8 cellular contexts compared by ENCODE assay signal in the genomic region with DNA sequence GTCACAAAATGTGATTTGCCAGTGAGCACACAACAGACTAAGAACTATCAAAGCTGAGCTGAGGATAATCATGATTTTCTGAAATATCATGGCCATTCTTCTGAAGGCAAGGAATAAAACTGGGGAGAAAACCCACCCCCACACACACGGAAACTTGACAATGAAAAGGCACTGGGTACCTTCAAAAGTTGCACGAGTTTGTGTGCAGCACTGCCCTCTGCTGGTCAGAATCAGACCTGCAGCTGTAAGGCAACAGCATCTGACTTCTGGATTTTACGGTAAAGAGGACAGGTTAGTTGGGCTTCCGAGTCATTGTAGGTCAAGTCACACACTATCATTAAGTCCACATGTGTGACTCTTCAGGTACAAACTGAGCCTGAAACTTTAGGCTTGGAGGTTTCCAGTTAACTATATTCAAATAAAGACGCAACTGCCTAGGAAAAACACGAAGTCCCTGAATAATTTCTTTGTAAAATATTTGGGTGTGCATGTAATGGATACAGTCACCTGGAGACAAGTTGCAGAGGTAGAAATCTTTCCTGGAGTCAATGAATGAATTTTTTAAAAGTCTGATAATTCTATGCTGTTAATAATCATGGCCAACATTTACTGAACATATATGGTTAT.
DNase-seq lines count a peak whose midpoint lies in the region; ATAC-seq and TF ChIP-seq lines count a peak whose summit lies in the region.

No MANE protein-coding gene starts in this region.

- DNase-seq in D341Med (ENCODE audit: low spot score) (peak; percentile 59), HK-2 (ENCODE audit: unreplicated experiment) (peak; percentile 59), RWPE1 (ENCODE audit: low spot score) (peak; percentile 69), omental fat pad (ENCODE audit: low spot score) (peak; percentile 93), thyroid gland (peak; percentile 78 to 84)
- peak; percentile 72 for DNase-seq in activated T-helper 9 cell treated with anti-CD3 and anti-CD28 coated beads, Interleukin-2, amount 50 U/mL, for 16 hours (ENCODE audit: low read depth)

- TF ChIP-seq CTCF in RWPE1 (conservative IDR thresholded peaks at IDR 0.05; ENCODE audit: low read depth) (peak; percentile 99), gastroesophageal sphincter (IDR thresholded peaks at IDR 0.05) (peak; percentile 84 to 95 (median 91)), omental fat pad (IDR thresholded peaks at IDR 0.05) (peak in 2 of 3 donors; percentile 33 to 46), thyroid gland (IDR thresholded peaks at IDR 0.05) (peak; percentile 75 to 95 (median 88))

- 28 to 31% methylated on average over 6 of the region's 6 CpGs for WGBS in gastroesophageal sphincter (ENCODE audit: low coverage in 1 of 2), 2 donors
- WGBS in thyroid gland, 2 donors = 34% methylated on average over 6 of the region's 6 CpGs

- ATAC-seq in gastroesophageal sphincter (peak; percentile 48), omental fat pad (ENCODE audit: low FRiP score) (no peak), HG03139 (IDR thresholded peaks at IDR 0.05; ENCODE audit: unreplicated experiment) (no peak)

- H3K9me3 ChIP-seq in gastroesophageal sphincter (no peaks in the 10 kb centered on the region), thyroid gland (no peaks in the 10 kb centered on the region)

- no peak overlapping the region for H3K27ac ChIP-seq in RWPE1
- no peak overlapping the region for H3K27ac ChIP-seq in gastroesophageal sphincter
- no peak overlapping the region for H3K27ac ChIP-seq in thyroid gland

- H3K36me3 ChIP-seq in gastroesophageal sphincter (no peaks in the 10 kb centered on the region), thyroid gland (no peaks in the 10 kb centered on the region)

- intact Hi-C loops in thyroid gland (cut with DNase I) = loop anchor here (10.0 kb wide), 1 partner anchor 163 kb away; no protein-coding TSS in a partner anchor

- no peak for TF ChIP-seq EP300 in gastroesophageal sphincter (IDR thresholded peaks at IDR 0.05)

- no peaks in the 10 kb centered on the region for H3K27me3 ChIP-seq in gastroesophageal sphincter
- no peaks in the 10 kb centered on the region for H3K27me3 ChIP-seq in thyroid gland

- no peak for TF ChIP-seq POLR2A in gastroesophageal sphincter (IDR thresholded peaks at IDR 0.05)
- TF ChIP-seq POLR2A in thyroid gland (IDR thresholded peaks at IDR 0.05) = no peak

- H3K4me1 ChIP-seq in gastroesophageal sphincter (no peaks in the 10 kb centered on the region), thyroid gland (no peaks in the 10 kb centered on the region)

- POLR2A ChIA-PET in RWPE1 (lab: Yijun Ruan, JAX; ENCODE audit: low non-redundant PET) = no interaction called here

- CTCF ChIA-PET in RWPE1 (lab: Yijun Ruan, JAX) = interaction anchor here (0.5 to 2.2 kb wide), 27 partner anchors 9 to 1377 kb away, joined by 3 to 8 read pairs (median 3); a partner anchor contains a TSS

- H3K4me3 ChIP-seq in gastroesophageal sphincter (no peak overlapping the region), thyroid gland (replicated peaks in 1 of 3) (no peak overlapping the region)

Comparison
In these comparisons a context has a peak if more than half of its experiments do, and no peak if none do; other contexts are left out.
1. CTCF ChIP-seq: peak in every context shown above with its lines; median percentile 99 in RWPE1; 91 in gastroesophageal sphincter; 88 in thyroid gland; 40 in omental fat pad.